Comparison of ENCODE assay signal across 8 cellular contexts in the genomic region with DNA sequence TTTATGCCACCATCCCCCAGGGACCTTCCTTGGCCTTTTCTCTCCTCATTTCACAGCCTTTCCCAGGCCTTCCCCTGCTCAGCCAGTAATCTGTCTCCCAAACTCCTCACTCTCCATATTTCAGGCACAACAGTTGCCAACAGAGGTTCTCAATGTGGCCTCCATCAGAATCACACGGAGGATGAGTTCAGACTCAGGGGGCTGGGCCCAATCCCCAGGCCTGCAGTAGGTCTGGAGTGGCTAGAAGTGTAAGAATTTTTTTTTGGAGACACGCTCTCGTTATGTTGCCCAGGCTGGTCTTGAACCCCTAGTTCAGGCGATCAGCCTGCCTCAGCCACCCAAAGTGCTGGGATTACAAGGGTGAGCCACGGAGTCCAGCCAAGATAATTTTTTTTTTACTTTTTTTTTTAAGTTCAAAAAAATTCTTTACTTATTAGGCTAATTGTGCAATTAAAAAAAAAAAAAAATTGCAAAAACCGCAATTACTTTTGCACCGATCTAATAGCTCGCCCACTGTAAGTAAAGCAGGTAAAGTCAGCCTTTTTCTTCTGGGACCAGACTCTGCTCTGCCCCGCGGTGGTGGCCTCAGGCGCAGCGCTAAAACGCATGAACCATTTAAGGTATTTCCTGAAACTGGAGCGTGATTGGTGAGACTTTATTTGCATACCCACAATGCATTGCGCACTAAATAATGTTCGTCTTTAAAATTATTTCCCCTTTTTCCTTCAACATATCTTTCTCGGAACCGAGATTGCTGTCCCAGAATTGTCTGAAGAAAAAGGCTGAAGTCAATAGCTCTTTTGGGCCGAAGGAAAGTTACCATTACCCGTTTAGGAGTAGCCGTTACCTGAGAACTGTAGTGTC. TPM values are rescaled to one million over a fixed set of nuclear protein-coding genes. Genes with fewer than 3 reads are reported as not detected.
DNase-seq lines count a peak whose midpoint lies in the region; ATAC-seq and TF ChIP-seq lines count a peak whose summit lies in the region.

No MANE protein-coding gene starts in this region.

- peak; percentile 38 for ATAC-seq in GM21619 (IDR thresholded peaks at IDR 0.05; ENCODE audit: unreplicated experiment)

- H3K4me3 ChIP-seq in Jurkat, Clone E6-1 (ENCODE audit: low read length), result peak overlapping the region; percentile 15; the same call in 1 of the 2 replicates
- no peak overlapping the region for H3K4me3 ChIP-seq in epithelial cell of proximal tubule (ENCODE audit: low read depth, low read length)

- TF ChIP-seq CTCF in epithelial cell of proximal tubule (conservative IDR thresholded peaks at IDR 0.05; ENCODE audit: low read depth, low read length), result peak; percentile 71

- DNase-seq in DMS 273 (lab: John Stamatoyannopoulos, UW; ENCODE audit: unreplicated experiment) (peak; percentile 97), OCI-M1 (lab: John Stamatoyannopoulos, UW) (peak; percentile 97), epithelial cell of proximal tubule (ENCODE audit: low read depth) (peak; percentile 76), mucosa of gallbladder (ENCODE audit: low spot score) (peak; percentile 96)
- peak; percentile 95 for DNase-seq in Jurkat, Clone E6-1 (ENCODE audit: low read depth, low spot score)
- DNase-seq in activated T-cell treated with anti-CD3 and anti-CD28 coated beads, Interleukin-2, amount 50 U/mL, for 1 hour, result peak; percentile 93
- peak; percentile 67 to 75 for DNase-seq in stimulated activated CD8-positive, alpha-beta memory T cell treated with anti-CD3 and anti-CD28 coated beads, Interleukin-4, amount 100 ng/mL, for 1 hour (ENCODE audit: low read depth in 2 of 2, low spot score in 1 of 2)

RNA-seq across cellular contexts. Expression of gene KIAA2013, which starts 18.7 kb away (rescaled TPM):
- polyA plus RNA-seq in Jurkat, Clone E6-1 (2012; ENCODE audit: insufficient read depth, insufficient read length), result 32.2 TPM
- total RNA-seq in epithelial cell of proximal tubule, result 82.2 and 100 TPM in 2 replicates
- total RNA-seq in mucosa of gallbladder, result 68.1 TPM

RNA-seq across cellular contexts. Expression of gene PLOD1, which starts 27.0 kb away (rescaled TPM):
- polyA plus RNA-seq in Jurkat, Clone E6-1 (2012; ENCODE audit: insufficient read depth, insufficient read length), result 20.9 TPM
- 108 and 147 TPM in 2 replicates for total RNA-seq in epithelial cell of proximal tubule
- 100 TPM for total RNA-seq in mucosa of gallbladder

RNA-seq across cellular contexts. Expression of gene NPPB, which starts 48.8 kb away (rescaled TPM):
- not detected for polyA plus RNA-seq in Jurkat, Clone E6-1 (2012; ENCODE audit: insufficient read depth, insufficient read length)
- total RNA-seq in epithelial cell of proximal tubule (1.2 and 3.5 TPM in 2 replicates), mucosa of gallbladder (not detected)

RNA-seq across cellular contexts. Expression of gene NPPA, which starts 59.9 kb away (rescaled TPM):
- not detected for polyA plus RNA-seq in Jurkat, Clone E6-1 (2012; ENCODE audit: insufficient read depth, insufficient read length)
- not detected in 2 replicates for total RNA-seq in epithelial cell of proximal tubule
- not detected for total RNA-seq in mucosa of gallbladder
